ENCODE assay signal across 7 cellular contexts in genomic region chr14:76947078-76947837, GRCh38.
DNase-seq lines count a peak whose midpoint lies in the region; ATAC-seq and TF ChIP-seq lines count a peak whose summit lies in the region.

No MANE protein-coding gene starts in this region.

- peaks cover 9 to 26% of the 10 kb centered on the region in 2 donors for H3K4me1 ChIP-seq in breast epithelium

- H3K9me3 ChIP-seq in breast epithelium: no peaks in the 10 kb centered on the region

- DNase-seq in NCI-H2107 (lab: John Stamatoyannopoulos, UW) (peak; percentile 98), breast epithelium (ENCODE audit: low spot score in 2 of 2) (peak; percentile 89 to 92), inferior parietal cortex (ENCODE audit: extremely low spot score) (peak; percentile 86)
- peak; percentile 62 to 76 for DNase-seq in stimulated activated CD4-positive, alpha-beta T cell treated with anti-CD3 and anti-CD28 coated beads, Interleukin-12 subunit alpha, Interleukin-12 subunit beta, amount 100 ng/mL, for 24 hours (ENCODE audit: low read depth in 2 of 2)

- no peak for TF ChIP-seq POLR2A in breast epithelium (IDR thresholded peaks at IDR 0.05)

- no peaks in the 10 kb centered on the region for H3K36me3 ChIP-seq in breast epithelium

- H3K27me3 ChIP-seq in breast epithelium: no peaks in the 10 kb centered on the region

- peak overlapping the region; percentile 4 to 53 (median 20) for H3K4me3 ChIP-seq in breast epithelium

- intact Hi-C loops in breast epithelium (cut with DNase I; ENCODE audit: low total_unique reads): no loop called here

- TF ChIP-seq CTCF in VCaP (conservative IDR thresholded peaks at IDR 0.05) (peak; percentile 76), breast epithelium (IDR thresholded peaks at IDR 0.05) (peak; percentile 7 to 79 (median 62))

- H3K27ac ChIP-seq in VCaP: peak overlapping the region; percentile 82
- peak overlapping the region; percentile 87 to 89 for H3K27ac ChIP-seq in breast epithelium

- ATAC-seq in GM18519 (IDR thresholded peaks at IDR 0.05; ENCODE audit: low FRiP score, unreplicated experiment): peak; percentile 57
- peak; percentile 86 for ATAC-seq in HG03045 (IDR thresholded peaks at IDR 0.05; ENCODE audit: unreplicated experiment)

Comparison
In these comparisons a context has a peak if more than half of its experiments do, and no peak if none do; other contexts are left out.
1. Peak in every context shown above with its lines: DNase-seq, ATAC-seq, H3K4me3 ChIP-seq and H3K27ac ChIP-seq.